1 cellular context compared by ENCODE assay signal in the genomic region with DNA sequence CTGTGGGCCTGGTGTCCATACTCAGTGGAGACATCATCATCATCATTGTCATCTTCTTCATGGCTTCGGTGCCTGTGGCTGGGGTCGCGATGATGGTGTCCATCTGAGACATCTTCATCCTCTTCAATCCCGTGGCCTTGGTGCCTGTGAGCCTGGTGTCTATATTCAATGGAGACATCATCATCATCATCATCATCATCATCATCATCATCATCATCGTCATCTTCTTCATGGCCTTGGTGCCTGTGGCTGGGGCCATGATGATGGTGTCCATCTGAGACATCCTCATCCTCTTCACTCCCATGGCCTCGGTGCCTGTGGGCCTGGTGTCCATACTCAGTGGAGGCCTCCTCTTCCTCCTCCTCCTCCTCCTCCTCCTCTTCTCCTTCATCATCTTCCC.
TF ChIP-seq lines count a peak whose summit lies in the region.

No MANE protein-coding gene starts in this region.

TF ChIP-seq in GM23338, 12 proteins besides CTCF, POLR2A, EP300 and RAD21 (continued from another document):
- TF ChIP-seq, protein P1, sequence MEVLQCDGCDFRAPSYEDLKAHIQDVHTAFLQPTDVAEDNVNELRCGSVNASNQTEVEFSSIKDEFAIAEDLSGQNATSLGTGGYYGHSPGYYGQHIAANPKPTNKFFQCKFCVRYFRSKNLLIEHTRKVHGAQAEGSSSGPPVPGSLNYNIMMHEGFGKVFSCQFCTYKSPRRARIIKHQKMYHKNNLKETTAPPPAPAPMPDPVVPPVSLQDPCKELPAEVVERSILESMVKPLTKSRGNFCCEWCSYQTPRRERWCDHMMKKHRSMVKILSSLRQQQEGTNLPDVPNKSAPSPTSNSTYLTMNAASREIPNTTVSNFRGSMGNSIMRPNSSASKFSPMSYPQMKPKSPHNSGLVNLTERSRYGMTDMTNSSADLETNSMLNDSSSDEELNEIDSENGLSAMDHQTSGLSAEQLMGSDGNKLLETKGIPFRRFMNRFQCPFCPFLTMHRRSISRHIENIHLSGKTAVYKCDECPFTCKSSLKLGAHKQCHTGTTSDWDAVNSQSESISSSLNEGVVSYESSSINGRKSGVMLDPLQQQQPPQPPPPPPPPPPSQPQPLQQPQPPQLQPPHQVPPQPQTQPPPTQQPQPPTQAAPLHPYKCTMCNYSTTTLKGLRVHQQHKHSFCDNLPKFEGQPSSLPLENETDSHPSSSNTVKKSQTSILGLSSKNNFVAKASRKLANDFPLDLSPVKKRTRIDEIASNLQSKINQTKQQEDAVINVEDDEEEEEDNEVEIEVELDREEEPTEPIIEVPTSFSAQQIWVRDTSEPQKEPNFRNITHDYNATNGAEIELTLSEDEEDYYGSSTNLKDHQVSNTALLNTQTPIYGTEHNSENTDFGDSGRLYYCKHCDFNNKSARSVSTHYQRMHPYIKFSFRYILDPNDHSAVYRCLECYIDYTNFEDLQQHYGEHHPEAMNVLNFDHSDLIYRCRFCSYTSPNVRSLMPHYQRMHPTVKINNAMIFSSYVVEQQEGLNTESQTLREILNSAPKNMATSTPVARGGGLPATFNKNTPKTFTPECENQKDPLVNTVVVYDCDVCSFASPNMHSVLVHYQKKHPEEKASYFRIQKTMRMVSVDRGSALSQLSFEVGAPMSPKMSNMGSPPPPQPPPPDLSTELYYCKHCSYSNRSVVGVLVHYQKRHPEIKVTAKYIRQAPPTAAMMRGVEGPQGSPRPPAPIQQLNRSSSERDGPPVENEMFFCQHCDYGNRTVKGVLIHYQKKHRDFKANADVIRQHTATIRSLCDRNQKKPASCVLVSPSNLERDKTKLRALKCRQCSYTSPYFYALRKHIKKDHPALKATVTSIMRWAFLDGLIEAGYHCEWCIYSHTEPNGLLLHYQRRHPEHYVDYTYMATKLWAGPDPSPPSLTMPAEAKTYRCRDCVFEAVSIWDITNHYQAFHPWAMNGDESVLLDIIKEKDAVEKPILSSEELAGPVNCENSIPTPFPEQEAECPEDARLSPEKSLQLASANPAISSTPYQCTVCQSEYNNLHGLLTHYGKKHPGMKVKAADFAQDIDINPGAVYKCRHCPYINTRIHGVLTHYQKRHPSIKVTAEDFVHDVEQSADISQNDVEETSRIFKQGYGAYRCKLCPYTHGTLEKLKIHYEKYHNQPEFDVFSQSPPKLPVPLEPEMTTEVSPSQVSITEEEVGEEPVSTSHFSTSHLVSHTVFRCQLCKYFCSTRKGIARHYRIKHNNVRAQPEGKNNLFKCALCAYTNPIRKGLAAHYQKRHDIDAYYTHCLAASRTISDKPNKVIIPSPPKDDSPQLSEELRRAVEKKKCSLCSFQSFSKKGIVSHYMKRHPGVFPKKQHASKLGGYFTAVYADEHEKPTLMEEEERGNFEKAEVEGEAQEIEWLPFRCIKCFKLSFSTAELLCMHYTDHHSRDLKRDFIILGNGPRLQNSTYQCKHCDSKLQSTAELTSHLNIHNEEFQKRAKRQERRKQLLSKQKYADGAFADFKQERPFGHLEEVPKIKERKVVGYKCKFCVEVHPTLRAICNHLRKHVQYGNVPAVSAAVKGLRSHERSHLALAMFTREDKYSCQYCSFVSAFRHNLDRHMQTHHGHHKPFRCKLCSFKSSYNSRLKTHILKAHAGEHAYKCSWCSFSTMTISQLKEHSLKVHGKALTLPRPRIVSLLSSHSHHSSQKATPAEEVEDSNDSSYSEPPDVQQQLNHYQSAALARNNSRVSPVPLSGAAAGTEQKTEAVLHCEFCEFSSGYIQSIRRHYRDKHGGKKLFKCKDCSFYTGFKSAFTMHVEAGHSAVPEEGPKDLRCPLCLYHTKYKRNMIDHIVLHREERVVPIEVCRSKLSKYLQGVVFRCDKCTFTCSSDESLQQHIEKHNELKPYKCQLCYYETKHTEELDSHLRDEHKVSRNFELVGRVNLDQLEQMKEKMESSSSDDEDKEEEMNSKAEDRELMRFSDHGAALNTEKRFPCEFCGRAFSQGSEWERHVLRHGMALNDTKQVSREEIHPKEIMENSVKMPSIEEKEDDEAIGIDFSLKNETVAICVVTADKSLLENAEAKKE (CRISPR knock-in tag; IDR thresholded peaks at IDR 0.05): no peak
- TF ChIP-seq NANOG (IDR thresholded peaks at IDR 0.05; ENCODE audit: borderline replicate concordance) (no peak), ZNF114 (CRISPR knock-in tag; IDR thresholded peaks at IDR 0.05) (no peak), EZH2phosphoT487 (IDR thresholded peaks at IDR 0.05; ENCODE audit: unreplicated experiment) (no peak)
- TF ChIP-seq, protein P2, sequence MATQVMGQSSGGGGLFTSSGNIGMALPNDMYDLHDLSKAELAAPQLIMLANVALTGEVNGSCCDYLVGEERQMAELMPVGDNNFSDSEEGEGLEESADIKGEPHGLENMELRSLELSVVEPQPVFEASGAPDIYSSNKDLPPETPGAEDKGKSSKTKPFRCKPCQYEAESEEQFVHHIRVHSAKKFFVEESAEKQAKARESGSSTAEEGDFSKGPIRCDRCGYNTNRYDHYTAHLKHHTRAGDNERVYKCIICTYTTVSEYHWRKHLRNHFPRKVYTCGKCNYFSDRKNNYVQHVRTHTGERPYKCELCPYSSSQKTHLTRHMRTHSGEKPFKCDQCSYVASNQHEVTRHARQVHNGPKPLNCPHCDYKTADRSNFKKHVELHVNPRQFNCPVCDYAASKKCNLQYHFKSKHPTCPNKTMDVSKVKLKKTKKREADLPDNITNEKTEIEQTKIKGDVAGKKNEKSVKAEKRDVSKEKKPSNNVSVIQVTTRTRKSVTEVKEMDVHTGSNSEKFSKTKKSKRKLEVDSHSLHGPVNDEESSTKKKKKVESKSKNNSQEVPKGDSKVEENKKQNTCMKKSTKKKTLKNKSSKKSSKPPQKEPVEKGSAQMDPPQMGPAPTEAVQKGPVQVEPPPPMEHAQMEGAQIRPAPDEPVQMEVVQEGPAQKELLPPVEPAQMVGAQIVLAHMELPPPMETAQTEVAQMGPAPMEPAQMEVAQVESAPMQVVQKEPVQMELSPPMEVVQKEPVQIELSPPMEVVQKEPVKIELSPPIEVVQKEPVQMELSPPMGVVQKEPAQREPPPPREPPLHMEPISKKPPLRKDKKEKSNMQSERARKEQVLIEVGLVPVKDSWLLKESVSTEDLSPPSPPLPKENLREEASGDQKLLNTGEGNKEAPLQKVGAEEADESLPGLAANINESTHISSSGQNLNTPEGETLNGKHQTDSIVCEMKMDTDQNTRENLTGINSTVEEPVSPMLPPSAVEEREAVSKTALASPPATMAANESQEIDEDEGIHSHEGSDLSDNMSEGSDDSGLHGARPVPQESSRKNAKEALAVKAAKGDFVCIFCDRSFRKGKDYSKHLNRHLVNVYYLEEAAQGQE (IDR thresholded peaks at IDR 0.05; ENCODE audit: unreplicated experiment): no peak
